ENCODE assay signal across 2 cellular contexts in genomic region chr17:50205111-50205821, GRCh38.
A peak's percentile ranks its signal among the peaks of the same experiment; 100 is the strongest.
TF ChIP-seq lines count a peak whose summit lies in the region.

No MANE protein-coding gene starts in this region.

TF ChIP-seq in liver, 16 proteins besides CTCF, POLR2A, EP300 and RAD21:
- TF ChIP-seq NR2F2 (IDR thresholded peaks at IDR 0.05): peak; percentile 54
- no peak for TF ChIP-seq GABPA (IDR thresholded peaks at IDR 0.05 in 1 of 2, conservative IDR thresholded peaks at IDR 0.05 in 1 of 2)

TF ChIP-seq in HepG2, 621 proteins besides CTCF, POLR2A, EP300 and RAD21:
- TF ChIP-seq ZNF263 (CRISPR knock-in tag; IDR thresholded peaks at IDR 0.05) (no peak), FOSL2 (CRISPR knock-in tag; IDR thresholded peaks at IDR 0.05) (no peak), GZF1 (CRISPR knock-in tag; IDR thresholded peaks at IDR 0.05) (no peak), ZNF567 (CRISPR knock-in tag; IDR thresholded peaks at IDR 0.05; ENCODE audit: borderline replicate concordance) (no peak), ZNF3 (CRISPR knock-in tag; IDR thresholded peaks at IDR 0.05) (no peak), MLX (CRISPR knock-in tag; IDR thresholded peaks at IDR 0.05) (no peak), CCDC6 (CRISPR knock-in tag; IDR thresholded peaks at IDR 0.05) (no peak), TBX2 (CRISPR knock-in tag; IDR thresholded peaks at IDR 0.05; ENCODE audit: borderline replicate concordance) (no peak), ZNF251 (CRISPR knock-in tag; IDR thresholded peaks at IDR 0.05) (no peak), ARID3A (IDR thresholded peaks at IDR 0.05; ENCODE audit: low read depth, low read length) (no peak), ZNF275 (CRISPR knock-in tag; IDR thresholded peaks at IDR 0.05; ENCODE audit: borderline replicate concordance) (no peak), ZNF549 (CRISPR knock-in tag; IDR thresholded peaks at IDR 0.05) (no peak), ZNF879 (CRISPR knock-in tag; IDR thresholded peaks at IDR 0.05) (no peak), MIXL1 (CRISPR knock-in tag; IDR thresholded peaks at IDR 0.05) (no peak), MLXIP (CRISPR knock-in tag; IDR thresholded peaks at IDR 0.05; ENCODE audit: borderline replicate concordance) (no peak), ZFP36 (IDR thresholded peaks at IDR 0.05; ENCODE audit: borderline replicate concordance, low read depth, low read length, partially characterized antibody) (no peak)
